ENCODE assay signal across 18 cellular contexts in genomic region chr10:15152556-15152955, GRCh38. TPM values are rescaled to one million over a fixed set of nuclear protein-coding genes. Genes with fewer than 3 reads are reported as not detected.
DNase-seq lines count a peak whose midpoint lies in the region; ATAC-seq and TF ChIP-seq lines count a peak whose summit lies in the region.
"Had no signal": no experiment of that assay in that cellular context is flagged by ENCODE, and none has a peak within 500 bp of the region (broad histone marks: within the 10 kb centered on the region; RNA-seq: fewer than 3 reads in every experiment).

No MANE protein-coding gene starts in this region.

- H3K4me3 ChIP-seq in left ventricle myocardium inferior (no peak overlapping the region), heart left ventricle (no peak overlapping the region), hepatocyte (no peak overlapping the region), spleen (no peak overlapping the region)

- no peak for TF ChIP-seq CTCF in left ventricle myocardium inferior (IDR thresholded peaks at IDR 0.05; ENCODE audit: borderline replicate concordance)
- no peak for TF ChIP-seq CTCF in heart left ventricle (IDR thresholded peaks at IDR 0.05)
- TF ChIP-seq CTCF in hepatocyte (IDR thresholded peaks at IDR 0.05; ENCODE audit: poor library complexity), result no peak
- no peak for TF ChIP-seq CTCF in spleen (IDR thresholded peaks at IDR 0.05 in 8 of 11, conservative IDR thresholded peaks at IDR 0.05 in 3 of 11)

- H3K4me1 ChIP-seq in left ventricle myocardium inferior (peaks cover 17% of the 10 kb centered on the region), heart left ventricle (peaks cover 0 to 10% (median 0%) of the 10 kb centered on the region in 12 donors), hepatocyte (ENCODE audit: insufficient read depth) (peaks cover 8% of the 10 kb centered on the region), spleen (peaks cover 0 to 13% (median 0%) of the 10 kb centered on the region in 6 donors)

- H3K27ac Mint-ChIP-seq in stimulated activated memory B cell treated with anti-CD40 and anti-IgM and Interleukin-4, amounts not matched to agents 10 μg/mL and 1 μg/mL and 100 μg/mL, for 72 hours, result no peak overlapping the region

- H3K36me3 ChIP-seq in left ventricle myocardium inferior (peaks cover 4% of the 10 kb centered on the region), heart left ventricle (no peaks in the 10 kb centered on the region), hepatocyte (replicated peaks; ENCODE audit: insufficient read depth, low read depth) (no peaks in the 10 kb centered on the region), spleen (peaks cover 0 to 3% (median 0%) of the 10 kb centered on the region in 6 donors)

- H3K9me2 ChIP-seq in hepatocyte (replicated peaks; ENCODE audit: insufficient read depth), result no peaks in the 10 kb centered on the region

- no peaks in the 10 kb centered on the region for H4K20me1 ChIP-seq in hepatocyte (ENCODE audit: insufficient read depth, poor library complexity, severe bottlenecking)

- no peak overlapping the region for H3K4me3 Mint-ChIP-seq in stimulated activated memory B cell treated with anti-CD40 and anti-IgM and Interleukin-4, amounts not matched to agents 10 μg/mL and 1 μg/mL and 100 μg/mL, for 72 hours
- H3K4me3 Mint-ChIP-seq: IgD-negative memory B cell had no signal

- H3K4me1 Mint-ChIP-seq in stimulated activated memory B cell treated with anti-CD40 and anti-IgM and Interleukin-4, amounts not matched to agents 10 μg/mL and 1 μg/mL and 100 μg/mL, for 72 hours, result no peaks in the 10 kb centered on the region
- H3K4me1 Mint-ChIP-seq: IgD-negative memory B cell had no signal

- H3K4me2 ChIP-seq in hepatocyte, result no peak overlapping the region

- H3K9me3 ChIP-seq in left ventricle myocardium inferior (replicated peaks) (no peaks in the 10 kb centered on the region), heart left ventricle (no peaks in the 10 kb centered on the region), hepatocyte (ENCODE audit: low read depth) (no peaks in the 10 kb centered on the region), spleen (no peaks in the 10 kb centered on the region)

- no peaks in the 10 kb centered on the region for H3K36me3 Mint-ChIP-seq in stimulated activated memory B cell treated with anti-CD40 and anti-IgM and Interleukin-4, amounts not matched to agents 10 μg/mL and 1 μg/mL and 100 μg/mL, for 72 hours

- no peak for ATAC-seq in heart left ventricle
- no peak for ATAC-seq in stimulated activated memory B cell treated with anti-CD40 and anti-IgM and Interleukin-4, amounts not matched to agents 10 μg/mL and 1 μg/mL and 100 μg/mL, for 72 hours

- no peaks in the 10 kb centered on the region for H3K27me3 Mint-ChIP-seq in stimulated activated memory B cell treated with anti-CD40 and anti-IgM and Interleukin-4, amounts not matched to agents 10 μg/mL and 1 μg/mL and 100 μg/mL, for 72 hours
- H3K27me3 Mint-ChIP-seq: IgD-negative memory B cell had no signal

- no peaks in the 10 kb centered on the region for H3K9me3 Mint-ChIP-seq in stimulated activated memory B cell treated with anti-CD40 and anti-IgM and Interleukin-4, amounts not matched to agents 10 μg/mL and 1 μg/mL and 100 μg/mL, for 72 hours

- no peaks in the 10 kb centered on the region for H3K27me3 ChIP-seq in left ventricle myocardium inferior (ENCODE audit: low read depth)
- H3K27me3 ChIP-seq in heart left ventricle, result no peaks in the 10 kb centered on the region
- H3K27me3 ChIP-seq in hepatocyte, result no peaks in the 10 kb centered on the region
- H3K27me3 ChIP-seq in spleen (replicated peaks in 1 of 7), result no peaks in the 10 kb centered on the region

- intact Hi-C loops in left ventricle myocardium inferior (cut with micrococcal nuclease) (no loop called here), heart left ventricle (cut with DNase I) (no loop called here), spleen (cut with DNase I; ENCODE audit: low total_unique reads) (no loop called here)

- peaks cover 51% of the 10 kb centered on the region for H3K79me2 ChIP-seq in hepatocyte

- H3K27ac ChIP-seq in left ventricle myocardium inferior (replicated peaks) (peak overlapping the region; percentile 31), heart left ventricle (peak overlapping the region in 2 of 12 donors; percentile 25 to 27), hepatocyte (peak overlapping the region; percentile 46), spleen (peak overlapping the region in 6 of 8 donors; percentile 24 to 62 (median 48))
- H3K27ac ChIP-seq: C4-2B had no signal

- TF ChIP-seq POLR2A in heart left ventricle (IDR thresholded peaks at IDR 0.05), result no peak
- no peak for TF ChIP-seq POLR2A in spleen (IDR thresholded peaks at IDR 0.05)

- H2AFZ ChIP-seq in hepatocyte, result no peak overlapping the region

- DNase-seq in left ventricle myocardium inferior (no peak), heart left ventricle (no peak), hepatocyte (ENCODE audit: low spot score) (no peak), spleen (no peak), NCI-H2081 (lab: John Stamatoyannopoulos, UW) (no peak), COLO829 (ENCODE audit: low spot score) (no peak)
- DNase-seq: EL, GF-D8, MV-4-11, NCI-H1105 treated with DMSO at 0.1 percent for 48 hours, NCI-H2029 treated with DMSO at 0.1 percent for 48 hours, NCI-H2171, NCI-H345, NCI-H526, Right ventricle myocardium superior had no signal

RNA-seq across cellular contexts. Expression of gene NMT2, which starts 15.9 kb away (rescaled TPM):
- total RNA-seq in left ventricle myocardium inferior (12.4 TPM), heart left ventricle (10 to 100 TPM; 11.6 to 19.0 (median 13.2) TPM), hepatocyte (21.3 and 23.4 TPM in 2 replicates), spleen (10 to 100 TPM; 11.3 to 19.2 (median 14.6) TPM)
- polyA plus RNA-seq in heart left ventricle (1 to 10 TPM; 6.7 to 8.0 TPM), hepatocyte (14.7 and 15.0 TPM in 2 replicates), spleen (10 to 100 TPM in 1 of 3 donors, 1 to 10 TPM in 2; 4.3 to 10.2 (median 6.0) TPM)

RNA-seq across cellular contexts. Expression of gene RPP38, which starts 55.4 kb away (rescaled TPM):
- total RNA-seq in left ventricle myocardium inferior (9.9 TPM), heart left ventricle (10 to 100 TPM in 2 of 9 donors, 1 to 10 TPM in 7; 7.2 to 14.4 (median 8.9) TPM), hepatocyte (13.9 and 18.2 TPM in 2 replicates), spleen (10 to 100 TPM; 12.5 to 19.7 (median 15.6) TPM)
- polyA plus RNA-seq in heart left ventricle (10 to 100 TPM; 12.3 to 15.5 TPM), hepatocyte (26.4 and 27.3 TPM in 2 replicates), spleen (10 to 100 TPM; 22.3 to 24.9 (median 24.2) TPM)
